In genomic region chr5:91291628-91292569, GRCh38 we compare ENCODE assay signal across 28 cellular contexts.
A peak's percentile ranks its signal among the peaks of the same experiment; 100 is the strongest.
DNase-seq lines count a peak whose midpoint lies in the region; ATAC-seq, FAIRE-seq and TF ChIP-seq lines count a peak whose summit lies in the region.
"Had no signal": no experiment of that assay in that cellular context is flagged by ENCODE, and none has a peak within 500 bp of the region (broad histone marks: within the 10 kb centered on the region; RNA-seq: fewer than 3 reads in every experiment).

No MANE protein-coding gene starts in this region.

- H3K27me3 Mint-ChIP-seq in activated CD4-positive, alpha-beta memory T cell treated with anti-CD3 and anti-CD28 coated beads for 36 hours = no peaks in the 10 kb centered on the region
- H3K27me3 Mint-ChIP-seq in activated CD4-positive, alpha-beta memory T cell treated with anti-CD3 and anti-CD28 coated beads, Interleukin-2, amount 10 ng/mL, durations not matched to agents 7 days and 5 days = no peaks in the 10 kb centered on the region
- H3K27me3 Mint-ChIP-seq in astrocyte (ENCODE audit: low read depth, unreplicated experiment) = no peaks in the 10 kb centered on the region
- no peaks in the 10 kb centered on the region for H3K27me3 Mint-ChIP-seq in Caco-2 (ENCODE audit: insufficient read depth, unreplicated experiment)
- H3K27me3 Mint-ChIP-seq: activated naive CD8-positive, alpha-beta T cell; stimulated activated naive B cell treated with anti-CD40 and anti-IgM and Interleukin-4, amounts not matched to agents 10 μg/mL and 1 μg/mL and 100 μg/mL, for 72 hours had no signal

- no peak overlapping the region for H3K4me3 Mint-ChIP-seq in activated CD4-positive, alpha-beta memory T cell treated with anti-CD3 and anti-CD28 coated beads for 36 hours
- H3K4me3 Mint-ChIP-seq in activated CD4-positive, alpha-beta memory T cell treated with anti-CD3 and anti-CD28 coated beads, Interleukin-2, amount 10 ng/mL, durations not matched to agents 7 days and 5 days = no peak overlapping the region
- H3K4me3 Mint-ChIP-seq in astrocyte (ENCODE audit: unreplicated experiment) (no peak overlapping the region), Caco-2 (ENCODE audit: unreplicated experiment) (no peak overlapping the region)
- H3K4me3 Mint-ChIP-seq: activated naive CD8-positive, alpha-beta T cell; neural crest cell; stimulated activated naive B cell treated with anti-CD40 and anti-IgM and Interleukin-4, amounts not matched to agents 10 μg/mL and 1 μg/mL and 100 μg/mL, for 72 hours had no signal

- intact Hi-C loops in activated CD4-positive, alpha-beta memory T cell treated with anti-CD3 and anti-CD28 coated beads for 36 hours (cut with micrococcal nuclease) = no loop called here
- intact Hi-C loops in Caco-2 (cut with micrococcal nuclease; ENCODE audit: unreplicated experiment) = no loop called here

- no peak overlapping the region for H3K27ac Mint-ChIP-seq in activated CD4-positive, alpha-beta memory T cell treated with anti-CD3 and anti-CD28 coated beads for 36 hours
- H3K27ac Mint-ChIP-seq in activated CD4-positive, alpha-beta memory T cell treated with anti-CD3 and anti-CD28 coated beads, Interleukin-2, amount 10 ng/mL, durations not matched to agents 7 days and 5 days = no peak overlapping the region
- peak overlapping the region; percentile 72 for H3K27ac Mint-ChIP-seq in astrocyte (ENCODE audit: unreplicated experiment)
- H3K27ac Mint-ChIP-seq in Caco-2 (ENCODE audit: unreplicated experiment) = no peak overlapping the region
- H3K27ac Mint-ChIP-seq: activated naive CD8-positive, alpha-beta T cell; stimulated activated naive B cell treated with anti-CD40 and anti-IgM and Interleukin-4, amounts not matched to agents 10 μg/mL and 1 μg/mL and 100 μg/mL, for 72 hours had no signal

- DNase-seq in activated CD4-positive, alpha-beta memory T cell treated with anti-CD3 and anti-CD28 coated beads for 36 hours = peak; percentile 19
- no peak for DNase-seq in activated CD4-positive, alpha-beta memory T cell treated with anti-CD3 and anti-CD28 coated beads, Interleukin-2, amount 10 ng/mL, durations not matched to agents 7 days and 5 days
- no peak for DNase-seq in astrocyte (ENCODE audit: low read depth)
- DNase-seq in stimulated activated naive CD8-positive, alpha-beta T cell treated with anti-CD3 and anti-CD28 coated beads, Interleukin-15, Interleukin-2, amounts not matched to agents 100 U/mL and 50 U/mL, for 24 hours = no peak
- DNase-seq in Caco-2 = no peak
- DNase-seq in islet precursor cell = no peak
- DNase-seq: activated CD4-positive, alpha-beta T cell treated with anti-CD3 and anti-CD28 coated beads, Interleukin-2, amount 50 U/mL, for 48 hours; activated T-cell treated with anti-CD3 and anti-CD28 coated beads, Interleukin-2, amount 50 U/mL, for 1 hour; AML-193; cerebellar nuclear complex; effector CD4-positive, alpha-beta T cell; foreskin keratinocyte; GOT3; KBM-7; left ventricle myocardium superior; NCI-H1694 treated with DMSO at 0.1 percent for 48 hours; NCI-H2171 treated with DMSO at 0.1 percent for 48 hours; NCI-H524 treated with DMSO at 0.1 percent for 48 hours; SK-N-SH; small intestine; stimulated activated naive B cell treated with anti-CD40 and anti-IgM and Interleukin-4, amounts not matched to agents 10 μg/mL and 1 μg/mL and 100 μg/mL, for 72 hours had no signal

- H4K20me1 ChIP-seq in astrocyte (ENCODE audit: insufficient read depth, low read length) = no peaks in the 10 kb centered on the region

- no peak for FAIRE-seq in astrocyte (lab: Jason Lieb, UNC)
- FAIRE-seq: small intestine had no signal

- peaks cover 8% of the 10 kb centered on the region for H3K4me1 Mint-ChIP-seq in activated CD4-positive, alpha-beta memory T cell treated with anti-CD3 and anti-CD28 coated beads for 36 hours (ENCODE audit: low read depth)
- H3K4me1 Mint-ChIP-seq in activated CD4-positive, alpha-beta memory T cell treated with anti-CD3 and anti-CD28 coated beads, Interleukin-2, amount 10 ng/mL, durations not matched to agents 7 days and 5 days = peaks cover 23% of the 10 kb centered on the region
- H3K4me1 Mint-ChIP-seq in astrocyte (ENCODE audit: low read depth, unreplicated experiment) (peaks cover 23% of the 10 kb centered on the region), Caco-2 (ENCODE audit: low read depth, unreplicated experiment) (no peaks in the 10 kb centered on the region)
- H3K4me1 Mint-ChIP-seq: stimulated activated naive B cell treated with anti-CD40 and anti-IgM and Interleukin-4, amounts not matched to agents 10 μg/mL and 1 μg/mL and 100 μg/mL, for 72 hours had no signal

- H3K4me1 ChIP-seq in astrocyte (ENCODE audit: insufficient read depth, low read length) (peaks cover 13% of the 10 kb centered on the region), Caco-2 (0 out of 2 replicates have a peak, but pooled peaks cover 6% of the 10 kb centered on the region)
- H3K4me1 ChIP-seq: foreskin keratinocyte had no signal

- no peaks in the 10 kb centered on the region for H3K79me2 ChIP-seq in astrocyte (ENCODE audit: insufficient read depth, low read length)
- H3K79me2 ChIP-seq: hepatocyte had no signal

- H3K9me3 ChIP-seq in astrocyte (ENCODE audit: insufficient read depth, low read depth, low read length) (no peaks in the 10 kb centered on the region), Caco-2 (no peaks in the 10 kb centered on the region)
- H3K9me3 ChIP-seq: SK-N-SH had no signal

- H3K36me3 ChIP-seq in astrocyte (ENCODE audit: insufficient read depth, low read length) (no peaks in the 10 kb centered on the region), Caco-2 (ENCODE audit: control insufficient read depth, insufficient read depth, low read length) (no peaks in the 10 kb centered on the region)

- ATAC-seq in HG03025 (IDR thresholded peaks at IDR 0.05; ENCODE audit: low FRiP score, unreplicated experiment) = peak; percentile 61
- ATAC-seq in stimulated activated naive CD8-positive, alpha-beta T cell treated with anti-CD3 and anti-CD28 coated beads, Interleukin-15, Interleukin-2, amounts not matched to agents 100 U/mL and 50 U/mL, for 24 hours = peak; percentile 51
- ATAC-seq in GM21528 (IDR thresholded peaks at IDR 0.05; ENCODE audit: low FRiP score, unreplicated experiment) = no peak
- ATAC-seq: foreskin keratinocyte; left ventricle myocardium superior; stimulated activated naive B cell treated with anti-CD40 and anti-IgM and Interleukin-4, amounts not matched to agents 10 μg/mL and 1 μg/mL and 100 μg/mL, for 72 hours had no signal

- H3K27ac ChIP-seq in astrocyte (ENCODE audit: low read depth, low read length) = no peak overlapping the region
- H3K27ac ChIP-seq: foreskin keratinocyte, hepatocyte, RWPE1, VCaP had no signal

- TF ChIP-seq CTCF in astrocyte (IDR thresholded peaks at IDR 0.05; ENCODE audit: insufficient read depth, low read depth, low read length) = no peak
- TF ChIP-seq CTCF in Caco-2 (IDR thresholded peaks at IDR 0.05; ENCODE audit: insufficient read depth in 1 of 2, low read depth in 1 of 2, low read length in 1 of 2, severe bottlenecking in 1 of 2, unreplicated experiment in 1 of 2) = no peak

- no peaks in the 10 kb centered on the region for H3K36me3 Mint-ChIP-seq in activated CD4-positive, alpha-beta memory T cell treated with anti-CD3 and anti-CD28 coated beads for 36 hours
- H3K36me3 Mint-ChIP-seq in activated CD4-positive, alpha-beta memory T cell treated with anti-CD3 and anti-CD28 coated beads, Interleukin-2, amount 10 ng/mL, durations not matched to agents 7 days and 5 days (ENCODE audit: low read depth) = peaks cover under 1% of the 10 kb centered on the region
- H3K36me3 Mint-ChIP-seq in astrocyte (ENCODE audit: low read depth, unreplicated experiment) = no peaks in the 10 kb centered on the region
- no peaks in the 10 kb centered on the region for H3K36me3 Mint-ChIP-seq in Caco-2 (ENCODE audit: insufficient read depth, unreplicated experiment)
- H3K36me3 Mint-ChIP-seq: activated naive CD8-positive, alpha-beta T cell; stimulated activated naive B cell treated with anti-CD40 and anti-IgM and Interleukin-4, amounts not matched to agents 10 μg/mL and 1 μg/mL and 100 μg/mL, for 72 hours had no signal

- H3K4me2 ChIP-seq in astrocyte (ENCODE audit: low read length) = no peak overlapping the region
- H3K4me2 ChIP-seq: hepatocyte, SK-N-SH had no signal

- H3K4me3 ChIP-seq in astrocyte (ENCODE audit: insufficient read depth, low read depth, low read length) = no peak overlapping the region
- H3K4me3 ChIP-seq in Caco-2 (ENCODE audit: low read depth, low read length) = no peak overlapping the region
- H3K4me3 ChIP-seq: hepatocyte had no signal

- POLR2A ChIA-PET in activated CD4-positive, alpha-beta memory T cell treated with anti-CD3 and anti-CD28 coated beads for 36 hours (lab: Charles Lee) = interaction anchor here (1.4 to 1.6 kb wide), 2 partner anchors 10 to 23 kb away, joined by 4 to 5 read pairs; no protein-coding TSS in a partner anchor
- POLR2A ChIA-PET in activated CD4-positive, alpha-beta memory T cell treated with anti-CD3 and anti-CD28 coated beads, Interleukin-2, amount 10 ng/mL, durations not matched to agents 7 days and 5 days (lab: Charles Lee) = interaction anchor here (1.2 to 1.4 kb wide), 3 partner anchors 12 to 93 kb away, joined by 3 to 4 read pairs (median 4); partner anchors contain the start of gene ARRDC3
- POLR2A ChIA-PET in Caco-2 (lab: Charles Lee) = no interaction called here

- BruUV-seq in Caco-2 (replicated peaks; lab: Mats Ljungman, UMichigan) = no TSS peak

- H3K9ac ChIP-seq in astrocyte (ENCODE audit: low read length) = no peak overlapping the region
- H3K9ac ChIP-seq: SK-N-SH had no signal

- no peak overlapping the region for H2AFZ ChIP-seq in astrocyte (ENCODE audit: low read depth, low read length)
- H2AFZ ChIP-seq: hepatocyte had no signal

- H3K9me3 Mint-ChIP-seq in activated CD4-positive, alpha-beta memory T cell treated with anti-CD3 and anti-CD28 coated beads for 36 hours = no peaks in the 10 kb centered on the region
- no peaks in the 10 kb centered on the region for H3K9me3 Mint-ChIP-seq in activated CD4-positive, alpha-beta memory T cell treated with anti-CD3 and anti-CD28 coated beads, Interleukin-2, amount 10 ng/mL, durations not matched to agents 7 days and 5 days
- H3K9me3 Mint-ChIP-seq in astrocyte (ENCODE audit: unreplicated experiment) (no peaks in the 10 kb centered on the region), Caco-2 (ENCODE audit: unreplicated experiment) (no peaks in the 10 kb centered on the region)
- H3K9me3 Mint-ChIP-seq: neural crest cell had no signal

- H3K27me3 ChIP-seq in astrocyte (ENCODE audit: insufficient read depth, low read length) (no peaks in the 10 kb centered on the region), Caco-2 (replicated peaks; ENCODE audit: control insufficient read depth, insufficient read depth, low read length) (no peaks in the 10 kb centered on the region)
- H3K27me3 ChIP-seq: foreskin keratinocyte, hepatocyte had no signal

- CTCF ChIA-PET in activated CD4-positive, alpha-beta memory T cell treated with anti-CD3 and anti-CD28 coated beads for 36 hours (lab: Charles Lee) = interaction anchor here (1.3 to 1.9 kb wide), 2 partner anchors 10 to 73 kb away, joined by 6 to 10 read pairs; no protein-coding TSS in a partner anchor
- CTCF ChIA-PET in activated CD4-positive, alpha-beta memory T cell treated with anti-CD3 and anti-CD28 coated beads, Interleukin-2, amount 10 ng/mL, durations not matched to agents 7 days and 5 days (lab: Charles Lee) = interaction anchor here (1.0 to 1.6 kb wide), 4 partner anchors 9 to 72 kb away, joined by 3 to 4 read pairs (median 3); no protein-coding TSS in a partner anchor
- CTCF ChIA-PET in Caco-2 (lab: Charles Lee) = no interaction called here
